7 cellular contexts compared by ENCODE assay signal in genomic region chr14:19098732-19099131, GRCh38.
DNase-seq lines count a peak whose midpoint lies in the region; ATAC-seq, FAIRE-seq and TF ChIP-seq lines count a peak whose summit lies in the region.
"Not testable (repeated sequence)": the region's sequence is repeated elsewhere in the genome, so short reads cannot be mapped to it uniquely, and the experiment has no call there.

No MANE protein-coding gene starts in this region.

- BruUV-seq in K562 (replicated peaks; lab: Mats Ljungman, UMichigan), result not testable (repeated sequence)

- not testable (repeated sequence) for H3K27me3 Mint-ChIP-seq in CD14-positive monocyte (ENCODE audit: low read depth in 3 of 3)

- not testable (repeated sequence) for TF ChIP-seq CTCF in CD14-positive monocyte (IDR thresholded peaks at IDR 0.05); K562 (IDR thresholded peaks at IDR 0.05 in 2 of 3, conservative IDR thresholded peaks at IDR 0.05 in 1 of 3; ENCODE audit: insufficient read depth in 2 of 3, low read depth in 1 of 3, low read length in 3 of 3)

- in situ Hi-C loops in K562 (cut with MboI), result loop anchor here (10.0 kb wide), 1 partner anchor 206 kb away; no protein-coding TSS in a partner anchor

- TF ChIP-seq POLR2A in K562 (conservative IDR thresholded peaks at IDR 0.05), result not testable (repeated sequence)

- POLR2A ChIA-PET in K562 (lab: Yijun Ruan, JAX), result not testable (repeated sequence)

- not testable (repeated sequence) for H3K4me1 ChIP-seq in K562 (replicated peaks in 1 of 2; ENCODE audit: control insufficient read depth in 2 of 2, insufficient read depth in 2 of 2, low read length in 2 of 2)

- not testable (repeated sequence) for TF ChIP-seq RAD21 in K562 (CRISPR knock-in tag; conservative IDR thresholded peaks at IDR 0.05 in 1 of 2, IDR thresholded peaks at IDR 0.05 in 1 of 2)

- not testable (repeated sequence) for H3K27ac Mint-ChIP-seq in CD14-positive monocyte

- H3K9me3 ChIP-seq in K562 (replicated peaks; ENCODE audit: control insufficient read depth, insufficient read depth, low read depth, low read length), result not testable (repeated sequence)

- intact Hi-C loops in CD14-positive monocyte (cut with micrococcal nuclease); K562 (cut with micrococcal nuclease); Right ventricle myocardium superior (cut with DNase I); sciatic nerve (cut with DNase I): not testable (repeated sequence)

- H3K27me3 ChIP-seq in K562 (ENCODE audit: control insufficient read depth in 2 of 2, insufficient read depth in 2 of 2, low read length in 2 of 2), result not testable (repeated sequence)

- 58% methylated on average over 24 of the region's 34 CpGs for WGBS in K562 (ENCODE audit: insufficient coverage, low coverage, missing lambda C conversion rate)

- not testable (repeated sequence) for ATAC-seq in K562; Right ventricle myocardium superior (ENCODE audit: poor library complexity)
- peak; percentile 31 for ATAC-seq in sciatic nerve

- FAIRE-seq in K562 (lab: Jason Lieb, UNC), result not testable (repeated sequence)

- H3K27ac ChIP-seq in K562 (ENCODE audit: extremely low read depth, low read depth, low read length), result not testable (repeated sequence)

- not testable (repeated sequence) for H3K4me2 ChIP-seq in K562 (ENCODE audit: insufficient read depth, low read length)

- H3K36me3 Mint-ChIP-seq in CD14-positive monocyte, result not testable (repeated sequence)

- not testable (repeated sequence) for H3K4me1 Mint-ChIP-seq in CD14-positive monocyte

- not testable (repeated sequence) for H3K4me3 Mint-ChIP-seq in CD14-positive monocyte

- not testable (repeated sequence) for H3K79me2 ChIP-seq in K562 (ENCODE audit: control insufficient read depth, insufficient read depth, low read length)

- H3K4me3 ChIP-seq in K562, result not testable (repeated sequence)

- peak; percentile 39 for DNase-seq in CD14-positive monocyte (ENCODE audit: low spot score)
- DNase-seq in RPMI8226, result peak; percentile 2
- not testable (repeated sequence) for DNase-seq in K562 (ENCODE audit: extremely low read depth in 1 of 4, low spot score in 3 of 4)
- peak; percentile 30 for DNase-seq in Right ventricle myocardium superior
- DNase-seq in left kidney (ENCODE audit: low read depth, low spot score), result peak; percentile 0
- DNase-seq in mesenteric fat pad (ENCODE audit: low spot score), result peak; percentile 94
- DNase-seq in sciatic nerve (ENCODE audit: low spot score), result peak; percentile 55

- peaks cover 0 to 23% (median 18%) of the 10 kb centered on the region in 7 donors for H3K9me3 Mint-ChIP-seq in CD14-positive monocyte

- not testable (repeated sequence) for H3K36me3 ChIP-seq in K562 (ENCODE audit: control insufficient read depth, insufficient read depth, low read length)

- H3K9ac ChIP-seq in K562 (ENCODE audit: insufficient read depth in 1 of 2, low read depth in 2 of 2, low read length in 2 of 2), result not testable (repeated sequence)

- H3K9me1 ChIP-seq in K562 (ENCODE audit: control insufficient read depth, insufficient read depth, low read length), result not testable (repeated sequence)

- not testable (repeated sequence) for TF ChIP-seq EP300 in K562 (IDR thresholded peaks at IDR 0.05; ENCODE audit: low read length)

- H2AFZ ChIP-seq in K562 (ENCODE audit: low read depth, low read length), result not testable (repeated sequence)

- CTCF ChIA-PET in K562 (lab: Yijun Ruan, JAX; ENCODE audit: low intra/inter-chr PET ratio), result not testable (repeated sequence)

- not testable (repeated sequence) for H4K20me1 ChIP-seq in K562 (replicated peaks; ENCODE audit: control insufficient read depth, insufficient read depth, low read length)

TF ChIP-seq in K562, 482 proteins besides CTCF, POLR2A, EP300 and RAD21:
- TF ChIP-seq ZBTB33 (CRISPR knock-in tag; IDR thresholded peaks at IDR 0.05), result 0 out of 2 replicates have a peak, but pooled peaks have one; percentile 6
